ENCODE assay signal across 1 cellular context in genomic region chr21:41651396-41651795, GRCh38.
TF ChIP-seq lines count a peak whose summit lies in the region.

No MANE protein-coding gene starts in this region.

TF ChIP-seq in IMR-90, 13 proteins besides CTCF, POLR2A, EP300 and RAD21 (continued from another document):
- TF ChIP-seq MXI1 (IDR thresholded peaks at IDR 0.05; ENCODE audit: borderline replicate concordance, low read depth, low read length): no peak
- TF ChIP-seq CHD1 (IDR thresholded peaks at IDR 0.05; ENCODE audit: low read depth, low read length): no peak
- no peak for TF ChIP-seq BHLHE40 (IDR thresholded peaks at IDR 0.05; ENCODE audit: low read depth, low read length)
- no peak for TF ChIP-seq MAZ (IDR thresholded peaks at IDR 0.05; ENCODE audit: borderline replicate concordance, low read depth, low read length)
- no peak for TF ChIP-seq NFE2L2 (IDR thresholded peaks at IDR 0.05; ENCODE audit: low read depth, low read length)
- no peak for TF ChIP-seq MAFK (IDR thresholded peaks at IDR 0.05; ENCODE audit: low read depth, low read length)
- TF ChIP-seq ELK1 (IDR thresholded peaks at IDR 0.05; ENCODE audit: borderline replicate concordance, low read depth, low read length): no peak
- no peak for TF ChIP-seq CEBPB (IDR thresholded peaks at IDR 0.05; ENCODE audit: low read depth, low read length)
- no peak for TF ChIP-seq FOS (IDR thresholded peaks at IDR 0.05; ENCODE audit: low read depth, low read length)
- no peak for TF ChIP-seq RCOR1 (IDR thresholded peaks at IDR 0.05; ENCODE audit: insufficient replicate concordance, low read length)
- TF ChIP-seq RFX5 (IDR thresholded peaks at IDR 0.05; ENCODE audit: low read depth, low read length): no peak
